ENCODE assay signal across 23 cellular contexts in genomic region chr3:61288446-61288845, GRCh38.
"Had no signal": no experiment of that assay in that cellular context is flagged by ENCODE, and none has a peak within 500 bp of the region (broad histone marks: within the 10 kb centered on the region; RNA-seq: fewer than 3 reads in every experiment).

No MANE protein-coding gene starts in this region.

- H3K27ac ChIP-seq: hepatocyte, left lung, lower lobe of right lung, parathyroid adenoma, stomach, testis, transverse colon had no signal

- H3K27me3 ChIP-seq: hepatocyte, left lung, stomach, testis, transverse colon had no signal

- DNase-seq: activated CD4-positive, alpha-beta T cell treated with anti-CD3 and anti-CD28 coated beads for 36 hours; activated CD4-positive, alpha-beta T cell treated with anti-CD3 and anti-CD28 coated beads, Interleukin-2, amount 50 U/mL, for 4 hours; activated CD4-positive, CD25-positive, alpha-beta regulatory T cell; activated naive CD4-positive, alpha-beta T cell; activated T-cell treated with anti-CD3 and anti-CD28 coated beads for 4 hours; activated T-cell treated with anti-CD3 and anti-CD28 coated beads, Interleukin-2, amount 50 U/mL, for 72 hours; cortex of kidney; glutamatergic neuron; left lung; lower lobe of right lung; naive B cell; nephron progenitor cell; right cardiac atrium; stimulated activated CD4-positive, alpha-beta T cell treated with anti-CD3 and anti-CD28 coated beads, Interleukin-15, amount 100 ng/mL, for 24 hours; stimulated activated CD4-positive, alpha-beta T cell treated with anti-CD3 and anti-CD28 coated beads, Interleukin-2, amount 100 ng/mL, for 24 hours; stimulated activated naive B cell treated with anti-CD40 and anti-IgM and Interleukin-4, amounts not matched to agents 10 μg/mL and 1 μg/mL and 100 μg/mL, for 72 hours; stomach; T-helper 1 cell; testis; transverse colon had no signal

- ATAC-seq: activated CD4-positive, alpha-beta T cell treated with anti-CD3 and anti-CD28 coated beads for 36 hours; activated naive CD4-positive, alpha-beta T cell treated with anti-CD3 and anti-CD28 coated beads, Interleukin-2, amount 50 U/mL, for 72 hours; activated T-cell treated with anti-CD3 and anti-CD28 coated beads, Interleukin-2, amount 50 U/mL, for 72 hours; left lung; lower lobe of right lung; right cardiac atrium; stimulated activated naive B cell treated with anti-CD40 and anti-IgM and Interleukin-4, amounts not matched to agents 10 μg/mL and 1 μg/mL and 100 μg/mL, for 72 hours had no signal
